Comparison of ENCODE assay signal across 22 cellular contexts in genomic region chr18:26483633-26484032, GRCh38.
"Had no signal": no experiment of that assay in that cellular context is flagged by ENCODE, and none has a peak within 500 bp of the region (broad histone marks: within the 10 kb centered on the region; RNA-seq: fewer than 3 reads in every experiment).

No MANE protein-coding gene starts in this region.

- H3K9me3 ChIP-seq: colonic mucosa, left ventricle myocardium inferior, right lobe of liver, testis, upper lobe of left lung had no signal

- H3K27ac ChIP-seq: colonic mucosa, left ventricle myocardium inferior, neural progenitor cell, right lobe of liver, testis, upper lobe of left lung had no signal

- ATAC-seq: activated CD8-positive, alpha-beta T cell treated with anti-CD3 and anti-CD28 coated beads, Interleukin-2, amount 10 ng/mL, durations not matched to agents 7 days and 5 days; right lobe of liver had no signal

- H3K4me2 ChIP-seq: neural progenitor cell, smooth muscle cell had no signal

- DNase-seq: activated CD4-positive, alpha-beta T cell treated with anti-CD3 and anti-CD28 coated beads, Interleukin-2, amount 10 ng/mL, durations not matched to agents 24 days and 14 days; activated CD4-positive, CD25-positive, alpha-beta regulatory T cell; activated CD8-positive, alpha-beta T cell treated with anti-CD3 and anti-CD28 coated beads, Interleukin-2, amount 10 ng/mL, durations not matched to agents 7 days and 5 days; activated naive CD4-positive, alpha-beta T cell treated with Interleukin-2 at 50 U/mL for 16 hours; activated naive CD8-positive, alpha-beta T cell treated with anti-CD3 and anti-CD28 coated beads, Interleukin-2, amount 10 ng/mL, durations not matched to agents 7 days and 5 days; activated T-cell treated with anti-CD3 and anti-CD28 coated beads, Interleukin-2, amount 50 U/mL, for 24 hours; anterior cingulate cortex; central memory CD4-positive, alpha-beta T cell; colonic mucosa; erythroblast; kidney glomerular epithelial cell; left ventricle myocardium inferior; mammary epithelial cell; right lobe of liver; stimulated activated CD4-positive, alpha-beta T cell treated with anti-CD3 and anti-CD28 coated beads, Interleukin-4, amount 100 ng/mL, for 1 hour; T-helper 9 cell; testis; upper lobe of left lung had no signal

- H3K27ac Mint-ChIP-seq: activated CD4-positive, alpha-beta T cell treated with anti-CD3 and anti-CD28 coated beads, Interleukin-2, amount 10 ng/mL, durations not matched to agents 24 days and 14 days; activated CD8-positive, alpha-beta T cell treated with anti-CD3 and anti-CD28 coated beads, Interleukin-2, amount 10 ng/mL, durations not matched to agents 7 days and 5 days; activated naive CD8-positive, alpha-beta T cell treated with anti-CD3 and anti-CD28 coated beads, Interleukin-2, amount 10 ng/mL, durations not matched to agents 7 days and 5 days; activated T-cell treated with anti-CD3 and anti-CD28 coated beads, Interleukin-2, amount 50 U/mL, for 24 hours; activated T-helper 2 cell treated with anti-CD3 and anti-CD28 coated beads, Interferon-gamma antibody, Interleukin-2, Interleukin-4, amounts not matched to agents 10 μg/mL and 5 μg/mL and 100 μg/mL, durations not matched to agents 14 hours and 24 hours and 36 hours; neural progenitor cell had no signal

- H3K9me3 Mint-ChIP-seq: activated CD4-positive, alpha-beta T cell treated with anti-CD3 and anti-CD28 coated beads, Interleukin-2, amount 10 ng/mL, durations not matched to agents 24 days and 14 days; activated T-cell treated with anti-CD3 and anti-CD28 coated beads, Interleukin-2, amount 50 U/mL, for 24 hours; activated T-helper 2 cell treated with anti-CD3 and anti-CD28 coated beads, Interferon-gamma antibody, Interleukin-2, Interleukin-4, amounts not matched to agents 10 μg/mL and 5 μg/mL and 100 μg/mL, durations not matched to agents 14 hours and 24 hours and 36 hours; brain; neural progenitor cell had no signal

- H3K4me3 ChIP-seq: colonic mucosa, left ventricle myocardium inferior, neural progenitor cell, right lobe of liver, smooth muscle cell, testis, upper lobe of left lung had no signal

- H3K4me3 Mint-ChIP-seq: activated CD4-positive, alpha-beta T cell treated with anti-CD3 and anti-CD28 coated beads, Interleukin-2, amount 10 ng/mL, durations not matched to agents 24 days and 14 days; activated CD8-positive, alpha-beta T cell treated with anti-CD3 and anti-CD28 coated beads, Interleukin-2, amount 10 ng/mL, durations not matched to agents 7 days and 5 days; activated naive CD8-positive, alpha-beta T cell treated with anti-CD3 and anti-CD28 coated beads, Interleukin-2, amount 10 ng/mL, durations not matched to agents 7 days and 5 days; activated T-cell treated with anti-CD3 and anti-CD28 coated beads, Interleukin-2, amount 50 U/mL, for 24 hours; brain; neural progenitor cell had no signal

- H3K27me3 ChIP-seq: colonic mucosa, neural progenitor cell, right lobe of liver, testis, upper lobe of left lung had no signal

- H3K36me3 Mint-ChIP-seq: activated naive CD8-positive, alpha-beta T cell treated with anti-CD3 and anti-CD28 coated beads, Interleukin-2, amount 10 ng/mL, durations not matched to agents 7 days and 5 days had no signal

- H3K4me1 Mint-ChIP-seq: activated naive CD8-positive, alpha-beta T cell treated with anti-CD3 and anti-CD28 coated beads, Interleukin-2, amount 10 ng/mL, durations not matched to agents 7 days and 5 days had no signal

- H3K36me3 ChIP-seq: colonic mucosa, left ventricle myocardium inferior, neural progenitor cell, right lobe of liver, upper lobe of left lung had no signal

- H3K27me3 Mint-ChIP-seq: activated CD4-positive, alpha-beta T cell treated with anti-CD3 and anti-CD28 coated beads, Interleukin-2, amount 10 ng/mL, durations not matched to agents 24 days and 14 days; activated naive CD8-positive, alpha-beta T cell treated with anti-CD3 and anti-CD28 coated beads, Interleukin-2, amount 10 ng/mL, durations not matched to agents 7 days and 5 days; activated T-cell treated with anti-CD3 and anti-CD28 coated beads, Interleukin-2, amount 50 U/mL, for 24 hours; brain had no signal

- H3K4me1 ChIP-seq: colonic mucosa, left ventricle myocardium inferior, right lobe of liver, testis, upper lobe of left lung had no signal

- H2AFZ ChIP-seq: neural progenitor cell had no signal
